ENCODE assay signal across 8 cellular contexts in genomic region chr1:150566589-150567340, GRCh38. TPM values are rescaled to one million over a fixed set of nuclear protein-coding genes. Genes with fewer than 3 reads are reported as not detected.
DNase-seq lines count a peak whose midpoint lies in the region; ATAC-seq, FAIRE-seq and TF ChIP-seq lines count a peak whose summit lies in the region.
"Had no signal": no experiment of that assay in that cellular context is flagged by ENCODE, and none has a peak within 500 bp of the region (broad histone marks: within the 10 kb centered on the region; RNA-seq: fewer than 3 reads in every experiment).

No MANE protein-coding gene starts in this region.

- TF ChIP-seq POLR2A in stomach (IDR thresholded peaks at IDR 0.05) = no peak

- H3K4me1 Mint-ChIP-seq in IgD-negative memory B cell = peaks cover 44 to 67% (median 56%) of the 10 kb centered on the region in 3 donors
- peaks cover 72% of the 10 kb centered on the region for H3K4me1 Mint-ChIP-seq in activated naive CD8-positive, alpha-beta T cell treated with anti-CD3 and anti-CD28 coated beads, Interleukin-2, amount 10 ng/mL, durations not matched to agents 7 days and 5 days

- peaks cover 5% of the 10 kb centered on the region for H3K9me1 ChIP-seq in keratinocyte (ENCODE audit: control insufficient read depth, extremely low read depth, insufficient read depth, low read length)

- H3K4me1 ChIP-seq in keratinocyte (ENCODE audit: control insufficient read depth, extremely low read depth, insufficient read depth, low read length) (peaks cover 70% of the 10 kb centered on the region), stomach (peaks cover 93 to 99% (median 96%) of the 10 kb centered on the region in 4 donors)

- H3K36me3 Mint-ChIP-seq in IgD-negative memory B cell = peaks cover 9% of the 10 kb centered on the region
- peaks cover 19% of the 10 kb centered on the region for H3K36me3 Mint-ChIP-seq in activated naive CD8-positive, alpha-beta T cell treated with anti-CD3 and anti-CD28 coated beads, Interleukin-2, amount 10 ng/mL, durations not matched to agents 7 days and 5 days

- H3K27ac Mint-ChIP-seq in IgD-negative memory B cell = peak overlapping the region; percentile 92 to 96 (median 95)
- peak overlapping the region; percentile 96 for H3K27ac Mint-ChIP-seq in activated naive CD8-positive, alpha-beta T cell treated with anti-CD3 and anti-CD28 coated beads, Interleukin-2, amount 10 ng/mL, durations not matched to agents 7 days and 5 days

- H2AFZ ChIP-seq in keratinocyte (ENCODE audit: control insufficient read depth, low read length) = no peak overlapping the region

- no peaks in the 10 kb centered on the region for H3K9me3 Mint-ChIP-seq in IgD-negative memory B cell
- no peaks in the 10 kb centered on the region for H3K9me3 Mint-ChIP-seq in activated naive CD8-positive, alpha-beta T cell treated with anti-CD3 and anti-CD28 coated beads, Interleukin-2, amount 10 ng/mL, durations not matched to agents 7 days and 5 days

- peak overlapping the region; percentile 79 to 97 (median 87) for H3K4me3 Mint-ChIP-seq in IgD-negative memory B cell
- H3K4me3 Mint-ChIP-seq in activated naive CD8-positive, alpha-beta T cell treated with anti-CD3 and anti-CD28 coated beads, Interleukin-2, amount 10 ng/mL, durations not matched to agents 7 days and 5 days = peak overlapping the region; percentile 81

- peak overlapping the region; percentile 96 for H3K27ac ChIP-seq in keratinocyte (ENCODE audit: control insufficient read depth, insufficient read depth, low read length)
- peak overlapping the region; percentile 96 to 100 (median 100) for H3K27ac ChIP-seq in stomach

- ATAC-seq in activated naive CD8-positive, alpha-beta T cell treated with anti-CD3 and anti-CD28 coated beads, Interleukin-2, amount 10 ng/mL, durations not matched to agents 7 days and 5 days (ENCODE audit: low read depth) = no peak

- H4K20me1 ChIP-seq in keratinocyte (ENCODE audit: control insufficient read depth, extremely low read depth, insufficient read depth, low read length) = peaks cover 7% of the 10 kb centered on the region

- H3K9ac ChIP-seq in keratinocyte (ENCODE audit: control insufficient read depth, extremely low read depth, insufficient read depth, low read length) = peak overlapping the region; percentile 85

- POLR2A ChIA-PET in activated naive CD8-positive, alpha-beta T cell treated with anti-CD3 and anti-CD28 coated beads, Interleukin-2, amount 10 ng/mL, durations not matched to agents 7 days and 5 days (lab: Charles Lee) = interaction anchor here (1.0 to 13.9 kb wide), 8 partner anchors 9 to 680 kb away, joined by 4 to 1003 read pairs (median 11); partner anchors contain the start of genes ENSA and MCL1

- no peak for TF ChIP-seq CTCF in keratinocyte (optimal IDR thresholded peaks at IDR 0.05 in 1 of 3, IDR thresholded peaks at IDR 0.05 in 1 of 3, conservative IDR thresholded peaks at IDR 0.05 in 1 of 3; ENCODE audit: extremely low read depth in 1 of 3, insufficient read depth in 2 of 3, low read length in 3 of 3)
- no peak for TF ChIP-seq CTCF in stomach (IDR thresholded peaks at IDR 0.05)

- no peaks in the 10 kb centered on the region for H3K36me3 ChIP-seq in keratinocyte (ENCODE audit: control insufficient read depth in 2 of 2, extremely low read depth in 1 of 2, insufficient read depth in 2 of 2, low read length in 2 of 2)
- peaks cover 6 to 23% (median 13%) of the 10 kb centered on the region in 4 donors for H3K36me3 ChIP-seq in stomach

- H3K4me3 ChIP-seq in keratinocyte (ENCODE audit: control insufficient read depth in 2 of 3, extremely low read depth in 1 of 3, insufficient read depth in 2 of 3, low read depth in 1 of 3, low read length in 3 of 3) = no peak overlapping the region
- H3K4me3 ChIP-seq in stomach = peak overlapping the region in 3 of 4 donors; percentile 36 to 41 (median 38)

- H3K27me3 Mint-ChIP-seq in IgD-negative memory B cell = no peaks in the 10 kb centered on the region
- H3K27me3 Mint-ChIP-seq in activated naive CD8-positive, alpha-beta T cell treated with anti-CD3 and anti-CD28 coated beads, Interleukin-2, amount 10 ng/mL, durations not matched to agents 7 days and 5 days = no peaks in the 10 kb centered on the region

- peak overlapping the region; percentile 85 for H3K4me2 ChIP-seq in keratinocyte (ENCODE audit: control insufficient read depth, extremely low read depth, insufficient read depth, low read depth, low read length)

- intact Hi-C loops in stomach (cut with DNase I; ENCODE audit: low total_unique reads) = no loop called here

- H3K9me3 ChIP-seq in keratinocyte (ENCODE audit: control insufficient read depth, low read depth, low read length) (no peaks in the 10 kb centered on the region), stomach (no peaks in the 10 kb centered on the region)

- dilution Hi-C loops in keratinocyte (cut with MboI; ENCODE audit: extremely low pct_ligation_motif_present, low sequenced_read_pairs) = no loop called here

- 73 to 81% (median 76%) methylated on average over 11 to 12 of the region's 12 CpGs for WGBS in stomach, 5 donors

- H3K27me3 ChIP-seq in keratinocyte (ENCODE audit: control insufficient read depth, extremely low read depth, insufficient read depth, low read length) (no peaks in the 10 kb centered on the region), stomach (no peaks in the 10 kb centered on the region)

- H3K79me2 ChIP-seq in keratinocyte (ENCODE audit: control insufficient read depth, insufficient read depth, low read length) = peaks cover 21% of the 10 kb centered on the region

- FAIRE-seq in keratinocyte (lab: Jason Lieb, UNC) = no peak

- TF ChIP-seq EP300 in stomach (IDR thresholded peaks at IDR 0.05) = no peak

- DNase-seq in activated naive CD8-positive, alpha-beta T cell treated with anti-CD3 and anti-CD28 coated beads, Interleukin-2, amount 10 ng/mL, durations not matched to agents 7 days and 5 days = no peak
- DNase-seq in keratinocyte (ENCODE audit: low read depth, low spot score) = no peak
- no peak for DNase-seq in stomach
- no peak for DNase-seq in HCEC 1CT
- no peak for DNase-seq in NCI-H69 (lab: John Stamatoyannopoulos, UW)
- no peak for DNase-seq in NCI-H2029 treated with DMSO at 0.1 percent for 48 hours (lab: John Stamatoyannopoulos, UW)
- DNase-seq: NCI-H1930 had no signal

RNA-seq across cellular contexts. Expression of gene MCL1, which starts 12.6 kb away (rescaled TPM):
- polyA plus RNA-seq in IgD-negative memory B cell (99.6 TPM), keratinocyte (105 to 237 TPM (median 156 TPM) in 3 replicates), stomach (100 to 1,000 TPM in 2 of 3 donors, 10 to 100 TPM in 1; 77.7 to 127 (median 115) TPM)
- total RNA-seq in activated naive CD8-positive, alpha-beta T cell treated with anti-CD3 and anti-CD28 coated beads, Interleukin-2, amount 10 ng/mL, durations not matched to agents 7 days and 5 days = 100 to 1,000 TPM; 302 to 303 TPM
- polyA plus RNA-seq in keratinocyte (2011; ENCODE audit: low read depth) = 301 TPM
- polyA plus RNA-seq in keratinocyte (2011; cell fraction: cytosol; rRNA removed) = 85.0 and 142 TPM in 2 replicates
- 241 and 336 TPM in 2 replicates for polyA plus RNA-seq in keratinocyte (2011; cell fraction: nucleus; rRNA removed)
- 139 and 235 TPM in 2 replicates for polyA plus RNA-seq in keratinocyte (2012; ENCODE audit: low replicate concordance)
- polyA minus RNA-seq in keratinocyte = 75.7 to 233 TPM (median 111 TPM) in 3 replicates
- polyA minus RNA-seq in keratinocyte (2011; cell fraction: cytosol; rRNA and poly(A)+ RNA removed) = 164 TPM
- polyA minus RNA-seq in keratinocyte (2011; cell fraction: nucleus; rRNA and poly(A)+ RNA removed) = 148 and 203 TPM in 2 replicates
- 100 to 1,000 TPM in 4 of 5 donors, 10 to 100 TPM in 1; 87.5 to 330 (median 142) TPM for total RNA-seq in stomach

RNA-seq across cellular contexts. Expression of gene ADAMTSL4, which starts 17.6 kb away (rescaled TPM):
- polyA plus RNA-seq in IgD-negative memory B cell (0.30 TPM), keratinocyte (7.0 to 22.8 TPM (median 7.0 TPM) in 3 replicates), stomach (10 to 100 TPM in 1 of 3 donors, 1 to 10 TPM in 2; 7.5 to 54.2 (median 8.7) TPM)
- total RNA-seq in activated naive CD8-positive, alpha-beta T cell treated with anti-CD3 and anti-CD28 coated beads, Interleukin-2, amount 10 ng/mL, durations not matched to agents 7 days and 5 days = under 1 TPM; 0.11 to 0.30 TPM
- 29.1 TPM for polyA plus RNA-seq in keratinocyte (2011; ENCODE audit: low read depth)
- 13.1 and 16.6 TPM in 2 replicates for polyA plus RNA-seq in keratinocyte (2011; cell fraction: cytosol; rRNA removed)
- polyA plus RNA-seq in keratinocyte (2011; cell fraction: nucleus; rRNA removed) = 105 and 147 TPM in 2 replicates
- polyA plus RNA-seq in keratinocyte (2012; ENCODE audit: low replicate concordance) = 8.6 and 128 TPM in 2 replicates
- 7.5 to 15.6 TPM (median 14.2 TPM) in 3 replicates for polyA minus RNA-seq in keratinocyte
- polyA minus RNA-seq in keratinocyte (2011; cell fraction: cytosol; rRNA and poly(A)+ RNA removed) = 13.2 TPM
- polyA minus RNA-seq in keratinocyte (2011; cell fraction: nucleus; rRNA and poly(A)+ RNA removed) = 33.8 and 40.9 TPM in 2 replicates
- total RNA-seq in stomach = 10 to 100 TPM in 3 of 5 donors, 1 to 10 TPM in 2; 4.9 to 32.3 (median 11.7) TPM

RNA-seq across cellular contexts. Expression of gene FALEC, which starts 51.2 kb away (rescaled TPM):
- 1.0 TPM for polyA plus RNA-seq in IgD-negative memory B cell
- total RNA-seq in activated naive CD8-positive, alpha-beta T cell treated with anti-CD3 and anti-CD28 coated beads, Interleukin-2, amount 10 ng/mL, durations not matched to agents 7 days and 5 days = under 1 TPM; 0.58 to 0.60 TPM
- polyA plus RNA-seq in keratinocyte = 0.12 to 0.13 TPM in 2 of 3 replicates, not detected in the other
- polyA plus RNA-seq in keratinocyte (2011; ENCODE audit: low read depth) = 1.0 TPM
- polyA plus RNA-seq in keratinocyte (2011; cell fraction: cytosol; rRNA removed) = not detected in 2 replicates
- 0.29 TPM in 1 of 2 replicates, not detected in the other for polyA plus RNA-seq in keratinocyte (2011; cell fraction: nucleus; rRNA removed)
- not detected in 2 replicates for polyA plus RNA-seq in keratinocyte (2012; ENCODE audit: low replicate concordance)
- not detected in 3 replicates for polyA minus RNA-seq in keratinocyte
- not detected for polyA minus RNA-seq in keratinocyte (2011; cell fraction: cytosol; rRNA and poly(A)+ RNA removed)
- polyA minus RNA-seq in keratinocyte (2011; cell fraction: nucleus; rRNA and poly(A)+ RNA removed) = not detected in 2 replicates
- total RNA-seq in stomach = not detected
- polyA plus RNA-seq in stomach = under 1 TPM in 1 of 3 donors, not detected in 2; 0.93 TPM

RNA-seq across cellular contexts. Expression of gene ECM1, which starts 58.9 kb away (rescaled TPM):
- polyA plus RNA-seq in IgD-negative memory B cell (0.11 TPM), keratinocyte (23.6 to 63.8 TPM (median 26.3 TPM) in 3 replicates), stomach (100 to 1,000 TPM in 1 of 3 donors, 1 to 10 TPM in 2; 3.1 to 345 (median 6.8) TPM)
- 1 to 10 TPM; 1.4 to 1.7 TPM for total RNA-seq in activated naive CD8-positive, alpha-beta T cell treated with anti-CD3 and anti-CD28 coated beads, Interleukin-2, amount 10 ng/mL, durations not matched to agents 7 days and 5 days
- polyA plus RNA-seq in keratinocyte (2011; ENCODE audit: low read depth) = 36.6 TPM
- polyA plus RNA-seq in keratinocyte (2011; cell fraction: cytosol; rRNA removed) = 20.3 and 27.6 TPM in 2 replicates
- polyA plus RNA-seq in keratinocyte (2011; cell fraction: nucleus; rRNA removed) = 116 and 156 TPM in 2 replicates
- polyA plus RNA-seq in keratinocyte (2012; ENCODE audit: low replicate concordance) = 70.1 and 304 TPM in 2 replicates
- 28.0 to 109 TPM (median 28.7 TPM) in 3 replicates for polyA minus RNA-seq in keratinocyte
- polyA minus RNA-seq in keratinocyte (2011; cell fraction: cytosol; rRNA and poly(A)+ RNA removed) = 24.2 TPM
- polyA minus RNA-seq in keratinocyte (2011; cell fraction: nucleus; rRNA and poly(A)+ RNA removed) = 82.8 and 93.0 TPM in 2 replicates
- total RNA-seq in stomach = 10 to 100 TPM in 2 of 5 donors, 1 to 10 TPM in 3; 1.7 to 29.3 (median 6.5) TPM

Comparison
In these comparisons a context has a peak if more than half of its experiments do, and no peak if none do; other contexts are left out.
1. H3K4me3 ChIP-seq: peak in stomach (3 of 4); none in keratinocyte (0 of 3).